16 cellular contexts compared by ENCODE assay signal in genomic region chr2:120995656-120996190, GRCh38.
A peak's percentile ranks its signal among the peaks of the same experiment; 100 is the strongest.
DNase-seq lines count a peak whose midpoint lies in the region; ATAC-seq and TF ChIP-seq lines count a peak whose summit lies in the region.
"Had no signal": no experiment of that assay in that cellular context is flagged by ENCODE, and none has a peak within 500 bp of the region (broad histone marks: within the 10 kb centered on the region; RNA-seq: fewer than 3 reads in every experiment).

No MANE protein-coding gene starts in this region.

- no TSS peak for BruUV-seq in MCF 10A (replicated peaks; lab: Mats Ljungman, UMichigan)

- intact Hi-C loops in esophagus muscularis mucosa (cut with DNase I): no loop called here
- intact Hi-C loops in vagina (cut with DNase I): no loop called here
- intact Hi-C loops in activated CD8-positive, alpha-beta T cell treated with anti-CD3 and anti-CD28 coated beads for 36 hours (cut with micrococcal nuclease): no loop called here
- intact Hi-C loops in MCF 10A (cut with micrococcal nuclease): no loop called here

- POLR2A ChIA-PET in activated CD8-positive, alpha-beta T cell treated with anti-CD3 and anti-CD28 coated beads for 36 hours (lab: Charles Lee): interaction anchor here (0.6 to 0.8 kb wide), 2 partner anchors 21 to 72 kb away, joined by 3 read pairs; no protein-coding TSS in a partner anchor
- POLR2A ChIA-PET in MCF 10A (lab: Yijun Ruan, JAX): no interaction called here

- no peak overlapping the region for H3K18ac ChIP-seq in H9 (ENCODE audit: insufficient read length, low read depth, low read length)

- CTCF ChIA-PET in activated CD8-positive, alpha-beta memory T cell treated with anti-CD3 and anti-CD28 coated beads, Interleukin-2, amount 10 ng/mL, durations not matched to agents 7 days and 5 days (lab: Charles Lee): no interaction called here
- CTCF ChIA-PET in activated CD8-positive, alpha-beta T cell treated with anti-CD3 and anti-CD28 coated beads for 36 hours (lab: Charles Lee): interaction anchor here (1.9 kb wide), 1 partner anchor 84 kb away, joined by 6 read pairs; no protein-coding TSS in a partner anchor
- CTCF ChIA-PET in MCF 10A (lab: Yijun Ruan, JAX): interaction anchor here (0.7 to 0.9 kb wide), 2 partner anchors 16 to 72 kb away, joined by 3 to 4 read pairs; no protein-coding TSS in a partner anchor

- no peak overlapping the region for H3T11ph ChIP-seq in H9 (ENCODE audit: low read length)

- DNase-seq in activated CD8-positive, alpha-beta memory T cell treated with anti-CD3 and anti-CD28 coated beads, Interleukin-2, amount 10 ng/mL, durations not matched to agents 7 days and 5 days: peak; percentile 11
- no peak for DNase-seq in activated CD8-positive, alpha-beta memory T cell treated with anti-CD3 and anti-CD28 coated beads, Interleukin-2, amount 50 U/mL, for 48 hours
- DNase-seq in H9 (peak; percentile 16), esophagus muscularis mucosa (ENCODE audit: extremely low spot score) (peak; percentile 57), vagina (ENCODE audit: extremely low spot score in 2 of 2) (peak; percentile 49 to 55), MCF 10A (ENCODE audit: unreplicated experiment) (no peak)
- no peak for DNase-seq in activated CD8-positive, alpha-beta T cell treated with anti-CD3 and anti-CD28 coated beads for 36 hours
- DNase-seq: 8988T; Calu3; CD8-positive, alpha-beta T cell; DMS79 treated with DMSO at 0.1 percent for 48 hours; GF-D8; GOT3; H7 had no signal

- H3K4me2 ChIP-seq in H9 (ENCODE audit: insufficient read depth, insufficient read length, low read length): no peak overlapping the region
- H3K4me2 ChIP-seq: BLaER1 treated with 17β-estradiol and CSF1 and Interleukin-3, amounts not matched to agents 10 nM and 100 nM had no signal

- no peak overlapping the region for H2BK120ac ChIP-seq in H9 (ENCODE audit: low read depth, low read length, poor library complexity, severe bottlenecking)

- no peaks in the 10 kb centered on the region for H3K79me1 ChIP-seq in H9 (ENCODE audit: insufficient read depth, low read depth, low read length, poor library complexity, severe bottlenecking)

- no peak overlapping the region for H4K5ac ChIP-seq in H9 (ENCODE audit: insufficient read length, low read depth, low read length)

- no peak overlapping the region for H3K23ac ChIP-seq in H9 (ENCODE audit: insufficient read length, low read depth, low read length)

- no peaks in the 10 kb centered on the region for H3K79me2 ChIP-seq in H9 (ENCODE audit: insufficient read depth, low read length)

- H3K4me1 Mint-ChIP-seq in activated CD8-positive, alpha-beta memory T cell treated with anti-CD3 and anti-CD28 coated beads, Interleukin-2, amount 10 ng/mL, durations not matched to agents 7 days and 5 days: no peaks in the 10 kb centered on the region
- H3K4me1 Mint-ChIP-seq in H9 (no peaks in the 10 kb centered on the region; a peak in 1 of 4 replicates), MCF 10A (ENCODE audit: insufficient read depth, unreplicated experiment) (no peaks in the 10 kb centered on the region)
- H3K4me1 Mint-ChIP-seq in activated CD8-positive, alpha-beta T cell treated with anti-CD3 and anti-CD28 coated beads for 36 hours (ENCODE audit: low read depth): no peaks in the 10 kb centered on the region
- H3K4me1 Mint-ChIP-seq: B cell had no signal

- H2BK20ac ChIP-seq in H9 (ENCODE audit: low read depth, low read length, poor library complexity, severe bottlenecking): no peak overlapping the region

- no peaks in the 10 kb centered on the region for H3K4me1 ChIP-seq in H9 (ENCODE audit: insufficient read depth, low read length)
- no peaks in the 10 kb centered on the region for H3K4me1 ChIP-seq in esophagus muscularis mucosa
- no peaks in the 10 kb centered on the region for H3K4me1 ChIP-seq in vagina

- no peak overlapping the region for H3K56ac ChIP-seq in H9 (ENCODE audit: insufficient read length, low read depth, low read length)

- no peak for ATAC-seq in activated CD8-positive, alpha-beta memory T cell treated with anti-CD3 and anti-CD28 coated beads, Interleukin-2, amount 10 ng/mL, durations not matched to agents 7 days and 5 days
- ATAC-seq in activated CD8-positive, alpha-beta T cell treated with anti-CD3 and anti-CD28 coated beads for 36 hours: no peak
- ATAC-seq: CD8-positive, alpha-beta T cell had no signal

- H3K14ac ChIP-seq in H9 (ENCODE audit: insufficient read depth, low read length): no peak overlapping the region

- no peak for TF ChIP-seq CTCF in H9 (conservative IDR thresholded peaks at IDR 0.05)
- TF ChIP-seq CTCF in esophagus muscularis mucosa (IDR thresholded peaks at IDR 0.05): no peak
- no peak for TF ChIP-seq CTCF in vagina (IDR thresholded peaks at IDR 0.05)
- no peak for TF ChIP-seq CTCF in activated CD8-positive, alpha-beta T cell treated with anti-CD3 and anti-CD28 coated beads for 36 hours (IDR thresholded peaks at IDR 0.05)
- TF ChIP-seq CTCF in MCF 10A (IDR thresholded peaks at IDR 0.05; ENCODE audit: unreplicated experiment): no peak

- H3K23me2 ChIP-seq in H9 (ENCODE audit: insufficient read length, low read depth, low read length, poor library complexity, severe bottlenecking): no peaks in the 10 kb centered on the region

- H3K27ac ChIP-seq in H9 (ENCODE audit: insufficient read length, low read depth, low read length) (no peak overlapping the region), esophagus muscularis mucosa (replicated peaks in 1 of 4) (no peak overlapping the region), vagina (no peak overlapping the region)
- H3K27ac ChIP-seq: BLaER1 treated with 17β-estradiol and CSF1 and Interleukin-3, amounts not matched to agents 10 nM and 100 nM had no signal

- H3K4me3 ChIP-seq in esophagus muscularis mucosa (no peak overlapping the region), vagina (no peak overlapping the region)
- H3K4me3 ChIP-seq: BLaER1 treated with 17β-estradiol and CSF1 and Interleukin-3, amounts not matched to agents 10 nM and 100 nM had no signal

- no peaks in the 10 kb centered on the region for H3K9me3 ChIP-seq in H9 (ENCODE audit: control insufficient read depth, low read depth, low read length)
- H3K9me3 ChIP-seq in esophagus muscularis mucosa: no peaks in the 10 kb centered on the region
- H3K9me3 ChIP-seq in vagina: no peaks in the 10 kb centered on the region

- no peak overlapping the region for H2BK5ac ChIP-seq in H9 (ENCODE audit: insufficient read length, low read length)

- H2BK12ac ChIP-seq in H9 (ENCODE audit: insufficient read length, low read depth, low read length): no peak overlapping the region

- TF ChIP-seq POLR2A in esophagus muscularis mucosa (IDR thresholded peaks at IDR 0.05; ENCODE audit: low read depth) (no peak), vagina (IDR thresholded peaks at IDR 0.05) (no peak)

- no peak overlapping the region for H2AFZ ChIP-seq in H9 (ENCODE audit: low read length)

- no peak overlapping the region for H2BK15ac ChIP-seq in H9 (ENCODE audit: low read depth, low read length)

- H3K9ac ChIP-seq in H9 (ENCODE audit: extremely low read depth, insufficient read length, low read length): no peak overlapping the region
- H3K9ac ChIP-seq: BLaER1 treated with 17β-estradiol and CSF1 and Interleukin-3, amounts not matched to agents 10 nM and 100 nM had no signal

- no peak overlapping the region for H2AK5ac ChIP-seq in H9 (ENCODE audit: insufficient read length, low read length)

- no peaks in the 10 kb centered on the region for H3K36me3 Mint-ChIP-seq in activated CD8-positive, alpha-beta memory T cell treated with anti-CD3 and anti-CD28 coated beads, Interleukin-2, amount 10 ng/mL, durations not matched to agents 7 days and 5 days
- H3K36me3 Mint-ChIP-seq in H9 (ENCODE audit: insufficient read depth in 1 of 3, low read depth in 3 of 3): peaks cover 6 to 14% (median 13%) of the 10 kb centered on the region in 3 experiments; a peak in 6 of 7 replicates
- no peaks in the 10 kb centered on the region for H3K36me3 Mint-ChIP-seq in activated CD8-positive, alpha-beta T cell treated with anti-CD3 and anti-CD28 coated beads for 36 hours (ENCODE audit: low read depth)
- no peaks in the 10 kb centered on the region for H3K36me3 Mint-ChIP-seq in MCF 10A (ENCODE audit: insufficient read depth, unreplicated experiment)
- H3K36me3 Mint-ChIP-seq: CD8-positive, alpha-beta T cell had no signal

- no peak overlapping the region for H3K4ac ChIP-seq in H9 (ENCODE audit: low read depth, low read length)

- no peak overlapping the region for H4K91ac ChIP-seq in H9 (ENCODE audit: insufficient read length, low read depth, low read length)

- H3K27me3 Mint-ChIP-seq in activated CD8-positive, alpha-beta memory T cell treated with anti-CD3 and anti-CD28 coated beads, Interleukin-2, amount 10 ng/mL, durations not matched to agents 7 days and 5 days: no peaks in the 10 kb centered on the region
- H3K27me3 Mint-ChIP-seq in H9 (ENCODE audit: low read depth) (peaks cover 29% of the 10 kb centered on the region), MCF 10A (ENCODE audit: insufficient read depth, unreplicated experiment) (no peaks in the 10 kb centered on the region)
- H3K27me3 Mint-ChIP-seq in activated CD8-positive, alpha-beta T cell treated with anti-CD3 and anti-CD28 coated beads for 36 hours: no peaks in the 10 kb centered on the region
- H3K27me3 Mint-ChIP-seq: B cell had no signal

- H3K4me3 Mint-ChIP-seq in activated CD8-positive, alpha-beta memory T cell treated with anti-CD3 and anti-CD28 coated beads, Interleukin-2, amount 10 ng/mL, durations not matched to agents 7 days and 5 days: no peak overlapping the region
- H3K4me3 Mint-ChIP-seq in H9: no peak overlapping the region
- H3K4me3 Mint-ChIP-seq in activated CD8-positive, alpha-beta T cell treated with anti-CD3 and anti-CD28 coated beads for 36 hours: no peak overlapping the region
- no peak overlapping the region for H3K4me3 Mint-ChIP-seq in MCF 10A (ENCODE audit: unreplicated experiment)
- H3K4me3 Mint-ChIP-seq: B cell; CD8-positive, alpha-beta T cell had no signal

- TF ChIP-seq EP300 in esophagus muscularis mucosa (IDR thresholded peaks at IDR 0.05): no peak

- peaks cover 0 to 11% (median 5%) of the 10 kb centered on the region in 4 donors for H3K36me3 ChIP-seq in esophagus muscularis mucosa
- H3K36me3 ChIP-seq in vagina: no peaks in the 10 kb centered on the region
- H3K36me3 ChIP-seq: BLaER1 treated with 17β-estradiol and CSF1 and Interleukin-3, amounts not matched to agents 10 nM and 100 nM had no signal

- WGBS in H9 (ENCODE audit: extremely low coverage, insufficient read length, low lambda C conversion rate): no CpG with 5 or more reads among the region's 15 CpGs
- 96% methylated on average over 15 of the region's 15 CpGs for WGBS in esophagus muscularis mucosa

- no peak overlapping the region for H3K27ac Mint-ChIP-seq in activated CD8-positive, alpha-beta memory T cell treated with anti-CD3 and anti-CD28 coated beads, Interleukin-2, amount 10 ng/mL, durations not matched to agents 7 days and 5 days
- no peak overlapping the region for H3K27ac Mint-ChIP-seq in H9
- no peak overlapping the region for H3K27ac Mint-ChIP-seq in activated CD8-positive, alpha-beta T cell treated with anti-CD3 and anti-CD28 coated beads for 36 hours
- no peak overlapping the region for H3K27ac Mint-ChIP-seq in MCF 10A (ENCODE audit: low read depth, unreplicated experiment)
- H3K27ac Mint-ChIP-seq: B cell; CD8-positive, alpha-beta T cell had no signal

- H3K27me3 ChIP-seq in H9 (ENCODE audit: insufficient read depth, low read length): no peaks in the 10 kb centered on the region
- H3K27me3 ChIP-seq in esophagus muscularis mucosa: no peaks in the 10 kb centered on the region
- H3K27me3 ChIP-seq in vagina: no peaks in the 10 kb centered on the region
- H3K27me3 ChIP-seq: BLaER1 treated with 17β-estradiol and CSF1 and Interleukin-3, amounts not matched to agents 10 nM and 100 nM had no signal

- peaks cover 2% of the 10 kb centered on the region for H4K20me1 ChIP-seq in H9 (ENCODE audit: control insufficient read depth, insufficient read depth, insufficient read length)
- H4K20me1 ChIP-seq: BLaER1 treated with 17β-estradiol and CSF1 and Interleukin-3, amounts not matched to agents 10 nM and 100 nM had no signal

- no peak overlapping the region for H4K8ac ChIP-seq in H9 (replicated peaks; ENCODE audit: insufficient read length, low read depth, low read length)

- no peaks in the 10 kb centered on the region for H3K9me3 Mint-ChIP-seq in activated CD8-positive, alpha-beta memory T cell treated with anti-CD3 and anti-CD28 coated beads, Interleukin-2, amount 10 ng/mL, durations not matched to agents 7 days and 5 days (ENCODE audit: low read depth)
- no peaks in the 10 kb centered on the region for H3K9me3 Mint-ChIP-seq in H9
- no peaks in the 10 kb centered on the region for H3K9me3 Mint-ChIP-seq in activated CD8-positive, alpha-beta T cell treated with anti-CD3 and anti-CD28 coated beads for 36 hours
- no peaks in the 10 kb centered on the region for H3K9me3 Mint-ChIP-seq in MCF 10A (ENCODE audit: unreplicated experiment)
- H3K9me3 Mint-ChIP-seq: CD8-positive, alpha-beta T cell had no signal

Comparison
In these comparisons a context has a peak if more than half of its experiments do, and no peak if none do; other contexts are left out.
1. DNase-seq: peak in activated CD8-positive, alpha-beta memory T cell treated with anti-CD3 and anti-CD28 coated beads, Interleukin-2, amount 10 ng/mL, durations not matched to agents 7 days and 5 days (single experiment), H9 (single experiment), esophagus muscularis mucosa (single experiment) and vagina (2 of 2); none in activated CD8-positive, alpha-beta memory T cell treated with anti-CD3 and anti-CD28 coated beads, Interleukin-2, amount 50 U/mL, for 48 hours (single experiment), activated CD8-positive, alpha-beta T cell treated with anti-CD3 and anti-CD28 coated beads for 36 hours (single experiment) and MCF 10A (single experiment).